In the genomic region with DNA sequence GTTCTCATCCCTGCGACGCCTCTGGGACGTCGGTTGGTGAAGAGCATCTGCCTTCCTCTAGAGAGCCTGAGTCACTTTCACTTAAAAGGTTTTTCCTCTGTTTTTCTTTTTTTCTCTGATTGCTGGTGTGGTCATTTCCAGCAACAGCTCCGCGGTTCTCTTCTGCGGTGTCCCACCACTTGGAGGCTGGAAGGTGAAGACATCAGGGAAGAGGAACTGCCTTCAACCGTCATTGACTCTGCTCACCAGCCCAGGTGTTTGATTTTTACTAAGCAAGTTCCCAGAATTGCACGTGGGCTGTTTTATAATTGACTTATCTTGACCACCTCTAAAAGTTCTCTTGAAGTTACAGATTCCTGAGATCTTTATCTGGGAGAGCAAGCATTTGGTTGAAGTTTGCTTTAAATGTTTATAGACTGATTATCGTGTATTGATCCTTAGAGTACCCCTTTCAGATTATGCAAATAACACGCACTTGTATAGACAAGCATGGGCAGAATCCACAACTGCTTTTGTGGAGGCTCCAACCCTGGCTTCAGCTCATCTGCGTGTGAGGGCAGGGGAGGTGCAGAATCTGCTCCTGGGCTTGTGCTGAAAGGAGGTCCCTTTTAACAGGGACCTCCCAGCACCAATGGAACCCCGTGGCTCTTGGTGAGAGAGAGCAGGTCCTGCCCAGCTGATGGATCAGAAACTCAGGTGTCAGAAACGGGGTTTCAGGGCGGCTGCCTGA, we compare ENCODE assay signal across 9 cellular contexts. TPM values are rescaled to one million over a fixed set of nuclear protein-coding genes. Genes with fewer than 3 reads are reported as not detected.
DNase-seq lines count a peak whose midpoint lies in the region; ATAC-seq and TF ChIP-seq lines count a peak whose summit lies in the region.
"Had no signal": no experiment of that assay in that cellular context is flagged by ENCODE, and none has a peak within 500 bp of the region (broad histone marks: within the 10 kb centered on the region; RNA-seq: fewer than 3 reads in every experiment).

No MANE protein-coding gene starts in this region.

- no peak for TF ChIP-seq CTCF in brain (conservative IDR thresholded peaks at IDR 0.05)

- H3K27me3 Mint-ChIP-seq in T-helper 2 cell treated with Interferon-gamma antibody and Interleukin-4, amounts not matched to agents 5 μg/mL and 100 μg/mL, for 36 hours (ENCODE audit: low read depth): no peaks in the 10 kb centered on the region
- H3K27me3 Mint-ChIP-seq in brain: peaks cover 3% of the 10 kb centered on the region

- DNase-seq in activated T-cell treated with anti-CD3 and anti-CD28 coated beads for 24 hours (ENCODE audit: low read depth): peak; percentile 36
- DNase-seq in activated T-cell treated with anti-CD3 and anti-CD28 coated beads, Interleukin-2, amount 50 U/mL, for 1 hour: no peak
- DNase-seq in T-helper 2 cell treated with Interferon-gamma antibody and Interleukin-4, amounts not matched to agents 5 μg/mL and 100 μg/mL, for 36 hours (ENCODE audit: low spot score): peak; percentile 59
- no peak for DNase-seq in stimulated activated effector memory CD8-positive, alpha-beta T cell treated with anti-CD3 and anti-CD28 coated beads, Interleukin-12 subunit alpha, Interleukin-12 subunit beta, amount 100 ng/mL, for 72 hours (ENCODE audit: low spot score in 2 of 2)
- DNase-seq in GM19240 (ENCODE audit: insufficient read length, low spot score): no peak

- no peak for ATAC-seq in stimulated activated effector memory CD8-positive, alpha-beta T cell treated with anti-CD3 and anti-CD28 coated beads, Interleukin-12 subunit alpha, Interleukin-12 subunit beta, amount 100 ng/mL, for 72 hours
- ATAC-seq in HG03159 (IDR thresholded peaks at IDR 0.05; ENCODE audit: unreplicated experiment) (no peak), GM21526 (IDR thresholded peaks at IDR 0.05; ENCODE audit: low FRiP score, unreplicated experiment) (no peak)
- ATAC-seq: A549 had no signal

- H3K9me3 Mint-ChIP-seq in T-helper 2 cell treated with Interferon-gamma antibody and Interleukin-4, amounts not matched to agents 5 μg/mL and 100 μg/mL, for 36 hours: no peaks in the 10 kb centered on the region
- H3K9me3 Mint-ChIP-seq in brain: peaks cover 0 to 4% (median 0%) of the 10 kb centered on the region in 5 experiments
- no peaks in the 10 kb centered on the region for H3K9me3 Mint-ChIP-seq in stimulated activated effector memory CD8-positive, alpha-beta T cell treated with anti-CD3 and anti-CD28 coated beads, Interleukin-12 subunit alpha, Interleukin-12 subunit beta, amount 100 ng/mL, for 72 hours

- peaks cover 25% of the 10 kb centered on the region for H3K36me3 Mint-ChIP-seq in T-helper 2 cell treated with Interferon-gamma antibody and Interleukin-4, amounts not matched to agents 5 μg/mL and 100 μg/mL, for 36 hours (ENCODE audit: low read depth)
- peaks cover 10% of the 10 kb centered on the region for H3K36me3 Mint-ChIP-seq in brain
- H3K36me3 Mint-ChIP-seq in stimulated activated effector memory CD8-positive, alpha-beta T cell treated with anti-CD3 and anti-CD28 coated beads, Interleukin-12 subunit alpha, Interleukin-12 subunit beta, amount 100 ng/mL, for 72 hours: peaks cover 66% of the 10 kb centered on the region

- peaks cover 66% of the 10 kb centered on the region for H3K4me1 Mint-ChIP-seq in T-helper 2 cell treated with Interferon-gamma antibody and Interleukin-4, amounts not matched to agents 5 μg/mL and 100 μg/mL, for 36 hours (ENCODE audit: low read depth)
- peaks cover 31% of the 10 kb centered on the region for H3K4me1 Mint-ChIP-seq in brain
- peaks cover 70% of the 10 kb centered on the region for H3K4me1 Mint-ChIP-seq in stimulated activated effector memory CD8-positive, alpha-beta T cell treated with anti-CD3 and anti-CD28 coated beads, Interleukin-12 subunit alpha, Interleukin-12 subunit beta, amount 100 ng/mL, for 72 hours

- peak overlapping the region; percentile 77 for H3K27ac Mint-ChIP-seq in T-helper 2 cell treated with Interferon-gamma antibody and Interleukin-4, amounts not matched to agents 5 μg/mL and 100 μg/mL, for 36 hours
- peak overlapping the region in 2 of 5 experiments; percentile 47 to 65 for H3K27ac Mint-ChIP-seq in brain
- H3K27ac Mint-ChIP-seq in stimulated activated effector memory CD8-positive, alpha-beta T cell treated with anti-CD3 and anti-CD28 coated beads, Interleukin-12 subunit alpha, Interleukin-12 subunit beta, amount 100 ng/mL, for 72 hours: peak overlapping the region; percentile 89

- H3K4me3 Mint-ChIP-seq in T-helper 2 cell treated with Interferon-gamma antibody and Interleukin-4, amounts not matched to agents 5 μg/mL and 100 μg/mL, for 36 hours: peak overlapping the region; percentile 90
- peak overlapping the region in 4 of 5 experiments; percentile 49 to 87 (median 78) for H3K4me3 Mint-ChIP-seq in brain
- peak overlapping the region; percentile 87 for H3K4me3 Mint-ChIP-seq in stimulated activated effector memory CD8-positive, alpha-beta T cell treated with anti-CD3 and anti-CD28 coated beads, Interleukin-12 subunit alpha, Interleukin-12 subunit beta, amount 100 ng/mL, for 72 hours

RNA-seq across cellular contexts. Expression of a gene that starts 3.5 kb away (rescaled TPM):
- polyA plus RNA-seq in brain (ENCODE audit: insufficient read depth, low read depth, low replicate concordance): 13.1 TPM

Comparison
In these comparisons a context has a peak if more than half of its experiments do, and no peak if none do; other contexts are left out.
1. DNase-seq: peak in activated T-cell treated with anti-CD3 and anti-CD28 coated beads for 24 hours (single experiment) and T-helper 2 cell treated with Interferon-gamma antibody and Interleukin-4, amounts not matched to agents 5 μg/mL and 100 μg/mL, for 36 hours (single experiment); none in activated T-cell treated with anti-CD3 and anti-CD28 coated beads, Interleukin-2, amount 50 U/mL, for 1 hour (single experiment), stimulated activated effector memory CD8-positive, alpha-beta T cell treated with anti-CD3 and anti-CD28 coated beads, Interleukin-12 subunit alpha, Interleukin-12 subunit beta, amount 100 ng/mL, for 72 hours (0 of 2) and GM19240 (single experiment).
2. Peak in every context shown above with its lines, with median percentiles within 50 percentile points of each other: H3K4me3 Mint-ChIP-seq.